19 cellular contexts compared by ENCODE assay signal in genomic region chr1:30787266-30787665, GRCh38.
"Had no signal": no experiment of that assay in that cellular context is flagged by ENCODE, and none has a peak within 500 bp of the region (broad histone marks: within the 10 kb centered on the region; RNA-seq: fewer than 3 reads in every experiment).

No MANE protein-coding gene starts in this region.

- H3K36me3 ChIP-seq: gastrocnemius medialis, heart left ventricle, tibial artery had no signal

- ATAC-seq: activated naive CD8-positive, alpha-beta T cell treated with anti-CD3 and anti-CD28 coated beads, Interleukin-2, amount 50 U/mL, for 24 hours; activated T-cell treated with anti-CD3 and anti-CD28 coated beads, Interleukin-2, amount 50 U/mL, for 4 hours; esophagus mucosa; gastrocnemius medialis; naive thymus-derived CD4-positive, alpha-beta T cell; stimulated activated naive CD8-positive, alpha-beta T cell treated with anti-CD3 and anti-CD28 coated beads, Interleukin-15, Interleukin-2, amounts not matched to agents 100 U/mL and 50 U/mL, for 24 hours had no signal

- H3K27ac Mint-ChIP-seq: activated naive CD4-positive, alpha-beta T cell treated with anti-CD3 and anti-CD28 coated beads, Interleukin-2, amount 10 ng/mL, durations not matched to agents 7 days and 5 days; activated naive CD8-positive, alpha-beta T cell treated with anti-CD3 and anti-CD28 coated beads, Interleukin-2, amount 50 U/mL, for 24 hours had no signal

- H3K4me3 Mint-ChIP-seq: activated naive CD4-positive, alpha-beta T cell treated with anti-CD3 and anti-CD28 coated beads, Interleukin-2, amount 10 ng/mL, durations not matched to agents 7 days and 5 days; activated naive CD8-positive, alpha-beta T cell treated with anti-CD3 and anti-CD28 coated beads, Interleukin-2, amount 50 U/mL, for 24 hours; activated T-cell treated with anti-CD3 and anti-CD28 coated beads, Interleukin-2, amount 50 U/mL, for 4 hours; naive thymus-derived CD4-positive, alpha-beta T cell had no signal

- H3K9me3 Mint-ChIP-seq: activated naive CD4-positive, alpha-beta T cell treated with anti-CD3 and anti-CD28 coated beads, Interleukin-2, amount 10 ng/mL, durations not matched to agents 7 days and 5 days; activated naive CD8-positive, alpha-beta T cell treated with anti-CD3 and anti-CD28 coated beads, Interleukin-2, amount 50 U/mL, for 24 hours; activated T-cell treated with anti-CD3 and anti-CD28 coated beads, Interleukin-2, amount 50 U/mL, for 4 hours; naive thymus-derived CD4-positive, alpha-beta T cell had no signal

- H3K36me3 Mint-ChIP-seq: activated naive CD4-positive, alpha-beta T cell treated with anti-CD3 and anti-CD28 coated beads, Interleukin-2, amount 10 ng/mL, durations not matched to agents 7 days and 5 days; naive thymus-derived CD4-positive, alpha-beta T cell had no signal

- DNase-seq: activated CD4-positive, alpha-beta T cell treated with anti-CD3 and anti-CD28 coated beads, Interleukin-2, amount 50 U/mL, for 1 hour; activated CD8-positive, alpha-beta memory T cell treated with anti-CD3 and anti-CD28 coated beads, Interleukin-2, amount 50 U/mL, for 4 hours; activated effector memory CD4-positive, alpha-beta T cell treated with Interleukin-2 at 50 U/mL for 16 hours; activated naive CD4-positive, alpha-beta T cell treated with anti-CD3 and anti-CD28 coated beads, Interleukin-2, amount 10 ng/mL, durations not matched to agents 7 days and 5 days; activated naive CD8-positive, alpha-beta T cell treated with anti-CD3 and anti-CD28 coated beads, Interleukin-2, amount 50 U/mL, for 24 hours; activated T-cell treated with anti-CD3 and anti-CD28 coated beads, Interleukin-2, amount 50 U/mL, for 4 hours; cerebellar nuclear complex; cortex of kidney; effector CD8-positive, alpha-beta T cell; gastrocnemius medialis; mesenchymal stem cell; naive thymus-derived CD4-positive, alpha-beta T cell; occipital lobe; stimulated activated CD4-positive, alpha-beta T cell treated with anti-CD3 and anti-CD28 coated beads, Interleukin-2, amount 100 ng/mL, for 24 hours; stimulated activated naive CD8-positive, alpha-beta T cell treated with anti-CD3 and anti-CD28 coated beads, Interleukin-15, Interleukin-2, amounts not matched to agents 100 U/mL and 50 U/mL, for 24 hours; T1000; tibial artery had no signal

- H3K9me3 ChIP-seq: gastrocnemius medialis, heart left ventricle, tibial artery had no signal

- H3K27me3 ChIP-seq: gastrocnemius medialis had no signal

- H3K4me3 ChIP-seq: gastrocnemius medialis, heart left ventricle, tibial artery had no signal

- H3K27ac ChIP-seq: tibial artery had no signal
